In the genomic region with DNA sequence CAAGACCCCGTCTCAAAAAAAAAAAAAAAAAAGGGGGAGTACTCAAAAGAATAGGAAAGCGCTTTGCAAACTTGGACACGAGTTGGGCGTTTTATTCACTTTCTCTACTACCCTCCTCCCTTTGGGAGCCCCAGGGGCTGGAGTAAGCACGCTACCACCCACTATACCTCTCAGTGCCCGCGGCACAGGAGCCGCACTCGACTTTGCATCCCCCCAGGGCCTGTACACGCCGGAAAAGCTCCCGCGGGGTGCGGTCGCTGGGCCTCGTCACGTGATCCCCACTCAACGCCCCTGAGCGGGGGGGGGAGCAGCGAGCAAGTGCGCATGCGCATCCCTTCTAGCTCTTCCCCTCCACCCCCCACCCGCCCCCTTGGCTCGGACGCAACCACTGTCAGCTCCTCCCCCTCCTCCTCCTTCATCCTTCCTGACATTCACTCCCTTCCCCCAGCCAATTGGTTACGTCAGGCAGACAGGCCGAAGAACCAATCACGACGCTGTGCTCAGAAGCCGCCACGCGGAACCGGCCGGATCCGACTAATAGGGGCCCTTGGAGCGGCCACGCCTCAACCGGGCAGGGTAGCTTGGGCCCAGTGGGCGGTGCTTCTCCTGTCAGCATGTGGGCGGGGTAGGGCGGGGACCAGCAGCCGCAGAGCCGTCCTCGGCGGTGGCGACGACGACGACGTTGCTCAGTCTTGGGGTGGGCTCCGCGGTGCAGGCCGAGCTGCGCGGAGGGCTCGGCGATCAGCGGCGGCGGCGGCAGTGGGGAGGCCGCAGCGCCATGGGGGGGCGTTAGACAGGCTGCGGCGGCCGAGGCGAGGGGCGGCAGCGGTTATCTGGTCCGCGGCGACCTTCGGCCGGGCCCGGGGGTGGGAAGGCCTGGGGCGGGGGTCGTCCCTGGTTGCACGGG, we compare ENCODE assay signal across 1 cellular context.
TF ChIP-seq lines count a peak whose summit lies in the region.

Gene HAPSTR1 (plus strand): TSS at position 685 of the 907 bp plus-strand sequence. CDS start 401 bp downstream, outside the sequence.

TF ChIP-seq in A549, 52 proteins besides CTCF, POLR2A, EP300 and RAD21 (continued from another document):
- TF ChIP-seq, protein P1, sequence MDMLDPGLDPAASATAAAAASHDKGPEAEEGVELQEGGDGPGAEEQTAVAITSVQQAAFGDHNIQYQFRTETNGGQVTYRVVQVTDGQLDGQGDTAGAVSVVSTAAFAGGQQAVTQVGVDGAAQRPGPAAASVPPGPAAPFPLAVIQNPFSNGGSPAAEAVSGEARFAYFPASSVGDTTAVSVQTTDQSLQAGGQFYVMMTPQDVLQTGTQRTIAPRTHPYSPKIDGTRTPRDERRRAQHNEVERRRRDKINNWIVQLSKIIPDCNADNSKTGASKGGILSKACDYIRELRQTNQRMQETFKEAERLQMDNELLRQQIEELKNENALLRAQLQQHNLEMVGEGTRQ (IDR thresholded peaks at IDR 0.05) = peak; percentile 93
- TF ChIP-seq ATOH8 (CRISPR knock-in tag; IDR thresholded peaks at IDR 0.05; ENCODE audit: low read depth) (0 out of 2 replicates have a peak, but pooled peaks have one; percentile 50), GATA3 (IDR thresholded peaks at IDR 0.05; ENCODE audit: borderline replicate concordance) (peak; percentile 44; the same call in 1 of the 2 replicates)
TF ChIP-seq in A549: peak in this region for 15.
